ENCODE assay signal across 13 cellular contexts in genomic region chr9:92739346-92740014, GRCh38. TPM values are rescaled to one million over a fixed set of nuclear protein-coding genes. Genes with fewer than 3 reads are reported as not detected.
A peak's percentile ranks its signal among the peaks of the same experiment; 100 is the strongest.
DNase-seq lines count a peak whose midpoint lies in the region; ATAC-seq and TF ChIP-seq lines count a peak whose summit lies in the region.
"Had no signal": no experiment of that assay in that cellular context is flagged by ENCODE, and none has a peak within 500 bp of the region (broad histone marks: within the 10 kb centered on the region; RNA-seq: fewer than 3 reads in every experiment).

No MANE protein-coding gene starts in this region.

- peaks cover 0 to 2% of the 10 kb centered on the region in 2 donors for H3K36me3 Mint-ChIP-seq in activated T-cell treated with anti-CD3 and anti-CD28 coated beads, Interleukin-2, amount 50 U/mL, for 72 hours (ENCODE audit: insufficient read depth in 2 of 2)
- peaks cover 3% of the 10 kb centered on the region for H3K36me3 Mint-ChIP-seq in central memory CD8-positive, alpha-beta T cell (ENCODE audit: insufficient read depth)

- H3K27ac ChIP-seq in muscle layer of colon (ENCODE audit: low read depth, low read length) (peak overlapping the region; percentile 10), thoracic aorta (peak overlapping the region; percentile 46 to 63)

- ATAC-seq in activated T-cell treated with anti-CD3 and anti-CD28 coated beads, Interleukin-2, amount 50 U/mL, for 72 hours (replicated peaks in 1 of 2): no peak
- ATAC-seq in central memory CD8-positive, alpha-beta T cell (replicated peaks; ENCODE audit: extremely low read depth, poor library complexity, severe bottlenecking): no peak
- ATAC-seq in thoracic aorta (ENCODE audit: insufficient number of reproducible peaks, low FRiP score, low read depth): no peak
- no peak for ATAC-seq in HG02885 (IDR thresholded peaks at IDR 0.05; ENCODE audit: poor library complexity, unreplicated experiment)

- H3K4me1 ChIP-seq in muscle layer of colon (ENCODE audit: insufficient read depth, low read length) (peaks cover 60% of the 10 kb centered on the region), thoracic aorta (ENCODE audit: control insufficient read depth in 1 of 2, low read depth in 2 of 2) (peaks cover 17 to 58% of the 10 kb centered on the region in 2 donors)

- DNase-seq in activated T-cell treated with anti-CD3 and anti-CD28 coated beads, Interleukin-2, amount 50 U/mL, for 72 hours: no peak
- DNase-seq in activated T-cell treated with anti-CD3 and anti-CD28 coated beads for 4 hours: no peak
- no peak for DNase-seq in central memory CD8-positive, alpha-beta T cell (ENCODE audit: low spot score in 2 of 2)
- DNase-seq in thoracic aorta (ENCODE audit: low spot score): no peak
- no peak for DNase-seq in NK-92 treated with Interleukin-12 subunit alpha and Interleukin-12 subunit beta, amount 100 ng/mL, for 24 hours (lab: John Stamatoyannopoulos, UW)
- no peak for DNase-seq in NCI-H1417 (lab: John Stamatoyannopoulos, UW)
- DNase-seq: activated naive CD4-positive, alpha-beta T cell treated with anti-CD3 and anti-CD28 coated beads, Interleukin-2, amount 50 U/mL, for 16 hours; DMS79; glutamatergic neuron; NCI-H1105; SW 1271 had no signal

- peaks cover 71% of the 10 kb centered on the region for H3K4me1 Mint-ChIP-seq in activated T-cell treated with anti-CD3 and anti-CD28 coated beads, Interleukin-2, amount 50 U/mL, for 72 hours (ENCODE audit: low read depth)
- peaks cover 85% of the 10 kb centered on the region for H3K4me1 Mint-ChIP-seq in central memory CD8-positive, alpha-beta T cell

- H3K36me3 ChIP-seq in muscle layer of colon (ENCODE audit: insufficient read depth, low read length) (no peaks in the 10 kb centered on the region), thoracic aorta (no peaks in the 10 kb centered on the region)

- no peak for TF ChIP-seq CTCF in thoracic aorta (IDR thresholded peaks at IDR 0.05)

- H3K9me3 Mint-ChIP-seq in activated T-cell treated with anti-CD3 and anti-CD28 coated beads, Interleukin-2, amount 50 U/mL, for 72 hours: no peaks in the 10 kb centered on the region
- H3K9me3 Mint-ChIP-seq in central memory CD8-positive, alpha-beta T cell: no peaks in the 10 kb centered on the region

- H3K27me3 Mint-ChIP-seq in activated T-cell treated with anti-CD3 and anti-CD28 coated beads, Interleukin-2, amount 50 U/mL, for 72 hours (ENCODE audit: low read depth): no peaks in the 10 kb centered on the region
- no peaks in the 10 kb centered on the region for H3K27me3 Mint-ChIP-seq in central memory CD8-positive, alpha-beta T cell

- no peak overlapping the region for H3K9ac ChIP-seq in muscle layer of colon (ENCODE audit: low read length)

- peak overlapping the region in 1 of 2 donors; percentile 17 for H3K4me3 Mint-ChIP-seq in activated T-cell treated with anti-CD3 and anti-CD28 coated beads, Interleukin-2, amount 50 U/mL, for 72 hours
- no peak overlapping the region for H3K4me3 Mint-ChIP-seq in central memory CD8-positive, alpha-beta T cell

- H3K27me3 ChIP-seq in muscle layer of colon (ENCODE audit: control insufficient read depth in 1 of 2, insufficient read depth in 2 of 2, low read length in 2 of 2) (no peaks in the 10 kb centered on the region), thoracic aorta (replicated peaks; ENCODE audit: insufficient read depth) (no peaks in the 10 kb centered on the region)

- H3K27ac Mint-ChIP-seq in activated T-cell treated with anti-CD3 and anti-CD28 coated beads, Interleukin-2, amount 50 U/mL, for 72 hours: peak overlapping the region; percentile 88
- peak overlapping the region; percentile 41 for H3K27ac Mint-ChIP-seq in central memory CD8-positive, alpha-beta T cell (ENCODE audit: low read depth)

- H3K4me3 ChIP-seq in muscle layer of colon (ENCODE audit: low read depth in 1 of 2, low read length in 2 of 2) (no peak overlapping the region), thoracic aorta (no peak overlapping the region)

- H3K9me3 ChIP-seq in muscle layer of colon (ENCODE audit: low read length) (no peaks in the 10 kb centered on the region), thoracic aorta (no peaks in the 10 kb centered on the region)

RNA-seq across cellular contexts. Expression of gene BICD2, which starts 25.2 kb away (rescaled TPM):
- 10 to 100 TPM; 15.4 to 15.5 TPM for total RNA-seq in activated T-cell treated with anti-CD3 and anti-CD28 coated beads, Interleukin-2, amount 50 U/mL, for 72 hours
- 10 to 100 TPM; 52.1 to 57.7 TPM for total RNA-seq in thoracic aorta
